ENCODE assay signal across 20 cellular contexts in the genomic region with DNA sequence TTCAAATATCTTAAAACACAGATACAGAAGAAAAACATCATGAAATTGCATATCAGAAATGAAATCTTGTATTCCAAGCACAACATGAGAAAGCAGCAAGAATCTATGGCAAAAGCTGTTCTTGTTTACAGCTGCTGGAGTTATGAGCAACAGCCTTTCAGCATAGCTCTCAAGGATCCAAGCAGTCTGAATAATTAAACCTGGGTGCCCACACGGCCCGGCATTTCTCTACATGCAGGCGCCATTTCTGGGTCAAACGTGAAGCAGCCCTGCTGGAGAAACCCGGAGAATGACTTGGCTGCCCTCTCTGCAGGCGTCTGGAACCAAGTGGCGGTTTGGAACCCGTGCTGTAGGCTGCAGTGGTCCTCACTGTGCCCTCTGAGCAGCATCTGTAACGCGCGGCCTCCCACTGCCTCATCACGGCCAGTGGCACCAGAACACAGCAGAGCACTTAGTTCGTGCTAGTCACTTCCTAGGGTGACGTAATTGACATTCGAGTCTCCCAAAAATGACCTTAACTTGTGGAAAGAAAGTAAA.
A peak's percentile ranks its signal among the peaks of the same experiment; 100 is the strongest.
DNase-seq lines count a peak whose midpoint lies in the region; ATAC-seq, FAIRE-seq and TF ChIP-seq lines count a peak whose summit lies in the region.
"Had no signal": no experiment of that assay in that cellular context is flagged by ENCODE, and none has a peak within 500 bp of the region (broad histone marks: within the 10 kb centered on the region; RNA-seq: fewer than 3 reads in every experiment).

No MANE protein-coding gene starts in this region.

- H3K36me3 Mint-ChIP-seq in mesothelial cell of epicardium = no peaks in the 10 kb centered on the region
- H3K36me3 Mint-ChIP-seq: CD8-positive, alpha-beta T cell had no signal

- DNase-seq in HepG2 (ENCODE audit: low spot score) = no peak
- no peak for DNase-seq in right lobe of liver
- DNase-seq in bronchial epithelial cell (ENCODE audit: low read depth) = no peak
- DNase-seq in mesothelial cell of epicardium (ENCODE audit: low spot score in 2 of 2, unreplicated experiment in 2 of 2) = no peak
- DNase-seq in thyroid gland = no peak
- no peak for DNase-seq in dorsolateral prefrontal cortex
- DNase-seq in head of caudate nucleus = no peak
- DNase-seq in NCI-H226 = no peak
- DNase-seq: BE2C; CD8-positive, alpha-beta T cell; COR-L47; DMS153; EL; H7 had no signal

- H2AFZ ChIP-seq in HepG2 (ENCODE audit: low read length) = no peak overlapping the region
- H2AFZ ChIP-seq: GM23338 had no signal

- in situ Hi-C loops in HepG2 (cut with HindIII; ENCODE audit: extremely low pct_ligation_motif_present, low pct_unique_long_range_greater_than_20kb) = no loop called here

- H3K4me1 Mint-ChIP-seq in mesothelial cell of epicardium = peaks cover 51% of the 10 kb centered on the region

- no peaks in the 10 kb centered on the region for H3K9me3 Mint-ChIP-seq in mesothelial cell of epicardium
- H3K9me3 Mint-ChIP-seq: CD8-positive, alpha-beta T cell had no signal

- H3K27ac ChIP-seq in HepG2 (ENCODE audit: extremely low read length, insufficient read depth, low read length) = no peak overlapping the region
- no peak overlapping the region for H3K27ac ChIP-seq in right lobe of liver
- H3K27ac ChIP-seq in thyroid gland = peak overlapping the region; percentile 63 to 84 (median 80)
- H3K27ac ChIP-seq in dorsolateral prefrontal cortex = peak overlapping the region in 4 of 59 donors; percentile 19 to 29 (median 28)
- H3K27ac ChIP-seq: A549, C4-2B had no signal

- no peak for ATAC-seq in HepG2
- no peak for ATAC-seq in right lobe of liver
- ATAC-seq: A549; CD8-positive, alpha-beta T cell; GM23338 had no signal

- H3K27ac Mint-ChIP-seq in mesothelial cell of epicardium = peak overlapping the region; percentile 70
- H3K27ac Mint-ChIP-seq: CD8-positive, alpha-beta T cell; GM23338 had no signal

- no peak overlapping the region for H3K4me2 ChIP-seq in HepG2 (ENCODE audit: low read depth, low read length)
- H3K4me2 ChIP-seq: A549, GM23338 had no signal

- BruUV-seq in HepG2 (replicated peaks; lab: Mats Ljungman, UMichigan) = no TSS peak

- H3K79me2 ChIP-seq in HepG2 (ENCODE audit: insufficient read depth, low read length) = no peaks in the 10 kb centered on the region

- no peak overlapping the region for H3K4me3 Mint-ChIP-seq in mesothelial cell of epicardium
- H3K4me3 Mint-ChIP-seq: CD8-positive, alpha-beta T cell; GM23338 had no signal

- no peak for TF ChIP-seq EP300 in HepG2 (IDR thresholded peaks at IDR 0.05; ENCODE audit: low read depth in 2 of 2, low read length in 2 of 2)
- TF ChIP-seq EP300 in HepG2 (CRISPR knock-in tag; IDR thresholded peaks at IDR 0.05; ENCODE audit: borderline replicate concordance) = no peak

- H3K36me3 ChIP-seq in HepG2 (replicated peaks in 1 of 2; ENCODE audit: control insufficient read depth in 1 of 2, insufficient read depth in 2 of 2, low read length in 2 of 2) = no peaks in the 10 kb centered on the region
- no peaks in the 10 kb centered on the region for H3K36me3 ChIP-seq in right lobe of liver
- no peaks in the 10 kb centered on the region for H3K36me3 ChIP-seq in bronchial epithelial cell (ENCODE audit: control insufficient read depth, insufficient read depth, low read length)
- H3K36me3 ChIP-seq in thyroid gland = no peaks in the 10 kb centered on the region
- H3K36me3 ChIP-seq: BE2C had no signal

- H3K4me3 ChIP-seq in HepG2 (replicated peaks in 1 of 3; ENCODE audit: insufficient read depth in 1 of 3, low read depth in 2 of 3, low read length in 3 of 3) (no peak overlapping the region), right lobe of liver (no peak overlapping the region), bronchial epithelial cell (ENCODE audit: low read depth, low read length) (no peak overlapping the region), thyroid gland (replicated peaks in 1 of 3) (no peak overlapping the region), dorsolateral prefrontal cortex (no peak overlapping the region)
- H3K4me3 ChIP-seq: A549, GM23338 had no signal

- intact Hi-C loops in HepG2 (cut with micrococcal nuclease; ENCODE audit: unreplicated experiment) (no loop called here), right lobe of liver (cut with DNase I) (no loop called here), thyroid gland (cut with DNase I) (no loop called here), dorsolateral prefrontal cortex (cut with DNase I) (no loop called here), head of caudate nucleus (cut with DNase I) (no loop called here)

- H3K9ac ChIP-seq in HepG2 (ENCODE audit: insufficient read depth, low read depth, low read length) = no peak overlapping the region

- no peaks in the 10 kb centered on the region for H4K20me1 ChIP-seq in HepG2 (ENCODE audit: insufficient read depth, low read length)

- H3K27me3 Mint-ChIP-seq in mesothelial cell of epicardium (ENCODE audit: low read depth) = no peaks in the 10 kb centered on the region

- TF ChIP-seq POLR2A in HepG2 (IDR thresholded peaks at IDR 0.05; ENCODE audit: insufficient read depth in 1 of 2, low read depth in 2 of 2, low read length in 2 of 2) (no peak), right lobe of liver (IDR thresholded peaks at IDR 0.05) (no peak), thyroid gland (IDR thresholded peaks at IDR 0.05) (no peak)

- no peaks in the 10 kb centered on the region for H3K9me3 ChIP-seq in HepG2 (ENCODE audit: low read length)
- H3K9me3 ChIP-seq in right lobe of liver = no peaks in the 10 kb centered on the region
- H3K9me3 ChIP-seq in thyroid gland = no peaks in the 10 kb centered on the region
- H3K9me3 ChIP-seq: A549, BE2C had no signal

- no peak for FAIRE-seq in HepG2 (lab: Jason Lieb, UNC)
- peak; percentile 40 for FAIRE-seq in bronchial epithelial cell (lab: Jason Lieb, UNC)
- FAIRE-seq: A549, D721Med, G401.6, GM12891 had no signal

- no peak for TF ChIP-seq RAD21 in HepG2 (CRISPR knock-in tag; IDR thresholded peaks at IDR 0.05)

- H3K4me1 ChIP-seq in HepG2 (ENCODE audit: insufficient read depth, low read length) (no peaks in the 10 kb centered on the region), right lobe of liver (no peaks in the 10 kb centered on the region), thyroid gland (peaks cover 13 to 17% of the 10 kb centered on the region in 2 donors)
- H3K4me1 ChIP-seq: A549, BE2C had no signal

- TF ChIP-seq CTCF in HepG2 (CRISPR knock-in tag; IDR thresholded peaks at IDR 0.05) (no peak), right lobe of liver (IDR thresholded peaks at IDR 0.05) (no peak), bronchial epithelial cell (IDR thresholded peaks at IDR 0.05; ENCODE audit: insufficient read depth, low read length, severe bottlenecking) (no peak), mesothelial cell of epicardium (IDR thresholded peaks at IDR 0.05; ENCODE audit: unreplicated experiment) (no peak), thyroid gland (IDR thresholded peaks at IDR 0.05) (no peak), dorsolateral prefrontal cortex (IDR thresholded peaks at IDR 0.05 in 54 of 56, conservative IDR thresholded peaks at IDR 0.05 in 2 of 56; ENCODE audit: low read depth in 1 of 56, partially characterized antibody in 56 of 56) (no peak)

- H3K27me3 ChIP-seq in HepG2 (ENCODE audit: control insufficient read depth in 1 of 2, insufficient read depth in 2 of 2, low read length in 2 of 2) (peaks cover 0 to 6% of the 10 kb centered on the region in 2 experiments; a peak in 1 of 5 replicates), right lobe of liver (no peaks in the 10 kb centered on the region), bronchial epithelial cell (ENCODE audit: control insufficient read depth, insufficient read depth, low read length) (no peaks in the 10 kb centered on the region), thyroid gland (no peaks in the 10 kb centered on the region), dorsolateral prefrontal cortex (no peaks in the 10 kb centered on the region)
- H3K27me3 ChIP-seq: BE2C had no signal

- 8% methylated on average over 8 of the region's 15 CpGs for WGBS in HepG2 (ENCODE audit: low lambda C conversion rate)
- WGBS in right lobe of liver (ENCODE audit: insufficient coverage, low coverage, low lambda C conversion rate, missing lambda C conversion rate) = 72% methylated on average over 4 of the region's 15 CpGs
- 58 to 93% methylated on average over 10 to 15 of the region's 15 CpGs for WGBS in thyroid gland, 2 donors

- POLR2A ChIA-PET in HepG2 (lab: Yijun Ruan, JAX) = no interaction called here

- CTCF ChIA-PET in HepG2 (lab: Yijun Ruan, JAX; ENCODE audit: low intra/inter-chr PET ratio, low total read pairs) = no interaction called here

TF ChIP-seq in HepG2, 621 proteins besides CTCF, POLR2A, EP300 and RAD21:
- TF ChIP-seq, protein P1, sequence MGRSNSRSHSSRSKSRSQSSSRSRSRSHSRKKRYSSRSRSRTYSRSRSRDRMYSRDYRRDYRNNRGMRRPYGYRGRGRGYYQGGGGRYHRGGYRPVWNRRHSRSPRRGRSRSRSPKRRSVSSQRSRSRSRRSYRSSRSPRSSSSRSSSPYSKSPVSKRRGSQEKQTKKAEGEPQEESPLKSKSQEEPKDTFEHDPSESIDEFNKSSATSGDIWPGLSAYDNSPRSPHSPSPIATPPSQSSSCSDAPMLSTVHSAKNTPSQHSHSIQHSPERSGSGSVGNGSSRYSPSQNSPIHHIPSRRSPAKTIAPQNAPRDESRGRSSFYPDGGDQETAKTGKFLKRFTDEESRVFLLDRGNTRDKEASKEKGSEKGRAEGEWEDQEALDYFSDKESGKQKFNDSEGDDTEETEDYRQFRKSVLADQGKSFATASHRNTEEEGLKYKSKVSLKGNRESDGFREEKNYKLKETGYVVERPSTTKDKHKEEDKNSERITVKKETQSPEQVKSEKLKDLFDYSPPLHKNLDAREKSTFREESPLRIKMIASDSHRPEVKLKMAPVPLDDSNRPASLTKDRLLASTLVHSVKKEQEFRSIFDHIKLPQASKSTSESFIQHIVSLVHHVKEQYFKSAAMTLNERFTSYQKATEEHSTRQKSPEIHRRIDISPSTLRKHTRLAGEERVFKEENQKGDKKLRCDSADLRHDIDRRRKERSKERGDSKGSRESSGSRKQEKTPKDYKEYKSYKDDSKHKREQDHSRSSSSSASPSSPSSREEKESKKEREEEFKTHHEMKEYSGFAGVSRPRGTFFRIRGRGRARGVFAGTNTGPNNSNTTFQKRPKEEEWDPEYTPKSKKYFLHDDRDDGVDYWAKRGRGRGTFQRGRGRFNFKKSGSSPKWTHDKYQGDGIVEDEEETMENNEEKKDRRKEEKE (IDR thresholded peaks at IDR 0.05) = no peak
- TF ChIP-seq ATF7 (IDR thresholded peaks at IDR 0.05) (0 out of 2 replicates have a peak, but pooled peaks have one; percentile 13), ATF7 (CRISPR knock-in tag; IDR thresholded peaks at IDR 0.05) (no peak)

Comparison
In these comparisons a context has a peak if more than half of its experiments do, and no peak if none do; other contexts are left out.
1. H3K27ac ChIP-seq: peak in thyroid gland (3 of 3); none in HepG2 (single experiment) and right lobe of liver (0 of 3).